26 cellular contexts compared by ENCODE assay signal in the genomic region with DNA sequence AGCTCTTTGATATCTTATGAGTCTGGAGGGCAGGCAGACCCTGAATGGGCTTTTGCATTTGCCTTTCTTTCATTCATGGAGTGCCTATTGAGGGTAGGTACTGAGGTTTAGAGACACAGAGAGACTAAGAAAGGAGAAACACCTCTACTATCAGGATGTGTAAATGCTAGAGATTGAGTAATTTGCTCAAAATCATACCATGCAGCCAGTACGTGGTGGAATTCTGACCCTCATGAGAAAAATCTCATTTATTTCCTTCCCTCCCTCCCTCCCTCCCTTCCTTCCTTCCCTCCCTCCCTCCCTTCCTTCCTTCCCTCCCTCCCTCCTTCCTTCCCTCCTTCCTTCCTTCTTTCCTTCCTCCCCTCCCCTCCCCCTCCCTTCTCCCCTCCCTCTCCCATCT. TPM values are rescaled to one million over a fixed set of nuclear protein-coding genes. Genes with fewer than 3 reads are reported as not detected.
DNase-seq lines count a peak whose midpoint lies in the region; ATAC-seq and TF ChIP-seq lines count a peak whose summit lies in the region.
"Had no signal": no experiment of that assay in that cellular context is flagged by ENCODE, and none has a peak within 500 bp of the region (broad histone marks: within the 10 kb centered on the region; RNA-seq: fewer than 3 reads in every experiment).

No MANE protein-coding gene starts in this region.

- TF ChIP-seq POLR2A in gastrocnemius medialis (IDR thresholded peaks at IDR 0.05), result no peak

- no peaks in the 10 kb centered on the region for H3K27me3 Mint-ChIP-seq in CD8-positive, alpha-beta memory T cell
- H3K27me3 Mint-ChIP-seq in T-cell (no peaks in the 10 kb centered on the region), immature natural killer cell (ENCODE audit: low read depth in 3 of 3) (peaks cover 0 to 5% (median 0%) of the 10 kb centered on the region in 3 donors)
- H3K27me3 Mint-ChIP-seq: activated naive CD4-positive, alpha-beta T cell treated with anti-CD3 and anti-CD28 coated beads, Interleukin-2, amount 50 U/mL, for 24 hours; memory B cell had no signal

- H3K4me3 ChIP-seq in CD8-positive, alpha-beta memory T cell (ENCODE audit: low read length), result no peak overlapping the region
- no peak overlapping the region for H3K4me3 ChIP-seq in gastrocnemius medialis
- H3K4me3 ChIP-seq: BLaER1 treated with 17β-estradiol and CSF1 and Interleukin-3, amounts not matched to agents 10 nM and 100 nM; coronary artery; heart right ventricle; K562 had no signal

- H3K36me3 ChIP-seq in CD8-positive, alpha-beta memory T cell (ENCODE audit: insufficient read depth, low read length), result no peaks in the 10 kb centered on the region
- H3K36me3 ChIP-seq in gastrocnemius medialis, result no peaks in the 10 kb centered on the region

- intact Hi-C loops in gastrocnemius medialis (cut with DNase I; ENCODE audit: low total_unique reads) (no loop called here), posterior vena cava (cut with DNase I) (no loop called here)

- no peaks in the 10 kb centered on the region for H3K27me3 ChIP-seq in CD8-positive, alpha-beta memory T cell (ENCODE audit: insufficient read depth, low read length, poor library complexity, severe bottlenecking)
- H3K27me3 ChIP-seq in gastrocnemius medialis, result no peaks in the 10 kb centered on the region
- H3K27me3 ChIP-seq: BLaER1 treated with 17β-estradiol and CSF1 and Interleukin-3, amounts not matched to agents 10 nM and 100 nM; heart right ventricle had no signal

- H3K27ac Mint-ChIP-seq in CD8-positive, alpha-beta memory T cell, result peak overlapping the region in 6 of 8 donors; percentile 21 to 84 (median 68)
- H3K27ac Mint-ChIP-seq in T-cell, result peak overlapping the region; percentile 81 to 85
- H3K27ac Mint-ChIP-seq in immature natural killer cell, result peak overlapping the region; percentile 89 to 96 (median 92)
- H3K27ac Mint-ChIP-seq: memory B cell had no signal

- H3K4me1 ChIP-seq in CD8-positive, alpha-beta memory T cell (ENCODE audit: insufficient read depth, low read length), result peaks cover 84% of the 10 kb centered on the region
- H3K4me1 ChIP-seq in gastrocnemius medialis, result peaks cover 59 to 69% of the 10 kb centered on the region in 2 donors

- no peak overlapping the region for H3K4me3 Mint-ChIP-seq in CD8-positive, alpha-beta memory T cell
- H3K4me3 Mint-ChIP-seq in T-cell (no peak overlapping the region), immature natural killer cell (peak overlapping the region in 1 of 5 donors; percentile 25)
- H3K4me3 Mint-ChIP-seq: activated naive CD4-positive, alpha-beta T cell treated with anti-CD3 and anti-CD28 coated beads, Interleukin-2, amount 50 U/mL, for 24 hours; memory B cell; T-helper 1 cell treated with Interleukin-12 subunit alpha and Interleukin-12 subunit beta and Interleukin-4 antibody, amounts not matched to agents 30 μg/mL and 1 μg/mL, for 36 hours had no signal

- no peak for DNase-seq in CD8-positive, alpha-beta memory T cell
- DNase-seq in T-cell (no peak), immature natural killer cell (no peak), gastrocnemius medialis (no peak), posterior vena cava (ENCODE audit: low spot score) (no peak), T1000 (lab: John Stamatoyannopoulos, UW) (no peak), DMS153 (lab: John Stamatoyannopoulos, UW) (no peak), inferior parietal cortex (ENCODE audit: extremely low spot score) (no peak)
- DNase-seq: activated CD8-positive, alpha-beta memory T cell treated with anti-CD3 and anti-CD28 coated beads for 24 hours; anterior cingulate cortex; effector memory CD4-positive, alpha-beta T cell; heart right ventricle; NCI-H1436 treated with DMSO at 0.1 percent for 48 hours; NCI-H510A; stimulated activated CD4-positive, alpha-beta T cell treated with anti-CD3 and anti-CD28 coated beads, Interleukin-2, amount 100 ng/mL, for 24 hours had no signal

- H3K4me1 Mint-ChIP-seq in CD8-positive, alpha-beta memory T cell, result peaks cover 80 to 92% (median 91%) of the 10 kb centered on the region in 3 donors
- H3K4me1 Mint-ChIP-seq in T-cell (peaks cover 77 to 88% (median 82%) of the 10 kb centered on the region in 3 donors), immature natural killer cell (peaks cover 87 to 94% of the 10 kb centered on the region in 2 donors)

- H3K36me3 Mint-ChIP-seq in CD8-positive, alpha-beta memory T cell, result peaks cover 0 to 13% (median 0%) of the 10 kb centered on the region in 3 donors
- H3K36me3 Mint-ChIP-seq in T-cell (peaks cover 10% of the 10 kb centered on the region), immature natural killer cell (peaks cover 0 to 11% (median 9%) of the 10 kb centered on the region in 3 donors)

- H3K27ac ChIP-seq in CD8-positive, alpha-beta memory T cell (ENCODE audit: low read depth, low read length), result no peak overlapping the region
- H3K27ac ChIP-seq in gastrocnemius medialis, result peak overlapping the region; percentile 85 to 92 (median 89)
- H3K27ac ChIP-seq: BLaER1 treated with 17β-estradiol and CSF1 and Interleukin-3, amounts not matched to agents 10 nM and 100 nM; RWPE1 had no signal

- CTCF ChIA-PET in CD8-positive, alpha-beta memory T cell (lab: Charles Lee), result interaction anchor here (0.6 to 9.9 kb wide), 4 partner anchors 10 to 95 kb away, joined by 3 to 91 read pairs (median 46); a partner anchor contains a TSS
- CTCF ChIA-PET in T-cell (lab: Charles Lee), result interaction anchor here (0.7 to 2.0 kb wide), 2 partner anchors 18 to 131 kb away, joined by 3 to 13 read pairs; a partner anchor contains a TSS

- no peaks in the 10 kb centered on the region for H3K9me3 ChIP-seq in CD8-positive, alpha-beta memory T cell (ENCODE audit: low read length)
- H3K9me3 ChIP-seq in gastrocnemius medialis, result no peaks in the 10 kb centered on the region
- H3K9me3 ChIP-seq: BLaER1 treated with 17β-estradiol and CSF1 and Interleukin-3, amounts not matched to agents 10 nM and 100 nM; heart right ventricle had no signal

- in situ Hi-C loops in gastrocnemius medialis (cut with MboI; ENCODE audit: low sequenced_read_pairs in 4 of 4), result no loop called here

- H3K9me3 Mint-ChIP-seq in CD8-positive, alpha-beta memory T cell, result no peaks in the 10 kb centered on the region
- H3K9me3 Mint-ChIP-seq in T-cell, result no peaks in the 10 kb centered on the region
- no peaks in the 10 kb centered on the region for H3K9me3 Mint-ChIP-seq in immature natural killer cell
- H3K9me3 Mint-ChIP-seq: activated naive CD4-positive, alpha-beta T cell treated with anti-CD3 and anti-CD28 coated beads, Interleukin-2, amount 50 U/mL, for 24 hours; memory B cell; T-helper 1 cell treated with Interleukin-12 subunit alpha and Interleukin-12 subunit beta and Interleukin-4 antibody, amounts not matched to agents 30 μg/mL and 1 μg/mL, for 36 hours had no signal

- POLR2A ChIA-PET in CD8-positive, alpha-beta memory T cell (lab: Charles Lee), result no interaction called here
- POLR2A ChIA-PET in T-cell (lab: Charles Lee), result no interaction called here

- no peak for TF ChIP-seq CTCF in gastrocnemius medialis (IDR thresholded peaks at IDR 0.05 in 4 of 5, conservative IDR thresholded peaks at IDR 0.05 in 1 of 5)

- ATAC-seq in T-cell (replicated peaks in 1 of 4), result no peak
- ATAC-seq in gastrocnemius medialis, result no peak
- ATAC-seq: activated CD4-positive, CD25-positive, alpha-beta regulatory T cell treated with anti-CD3 and anti-CD28 coated beads, Interleukin-2, amount 50 U/mL, for 24 hours; heart right ventricle; K562 had no signal

RNA-seq across cellular contexts. Expression of a gene that starts 18.4 kb away (rescaled TPM):
- 10 to 100 TPM; 91.1 to 95.9 TPM for total RNA-seq in CD8-positive, alpha-beta memory T cell
- polyA plus RNA-seq in CD8-positive, alpha-beta memory T cell, result 120 TPM
- 100 to 1,000 TPM; 111 to 144 (median 116) TPM for total RNA-seq in T-cell
- polyA plus RNA-seq in immature natural killer cell, result 100 to 1,000 TPM in 2 of 3 donors, 10 to 100 TPM in 1; 66.5 to 160 (median 119) TPM
- total RNA-seq in gastrocnemius medialis, result 10 to 100 TPM; 47.9 to 72.7 (median 70.7) TPM
- 10 to 100 TPM; 28.0 to 30.8 TPM for total RNA-seq in posterior vena cava

RNA-seq across cellular contexts. Expression of a gene that starts 43.7 kb away (rescaled TPM):
- 10 to 100 TPM; 31.3 to 32.2 TPM for total RNA-seq in CD8-positive, alpha-beta memory T cell
- polyA plus RNA-seq in CD8-positive, alpha-beta memory T cell, result 15.3 TPM
- total RNA-seq in T-cell (10 to 100 TPM; 14.5 to 19.4 (median 15.8) TPM), gastrocnemius medialis (1 to 10 TPM; 4.5 to 9.6 (median 7.1) TPM), posterior vena cava (10 to 100 TPM in 1 of 2 donors, 1 to 10 TPM in 1; 6.6 to 11.6 TPM)
- polyA plus RNA-seq in immature natural killer cell, result 10 to 100 TPM in 2 of 3 donors, 1 to 10 TPM in 1; 9.3 to 23.7 (median 16.8) TPM

RNA-seq across cellular contexts. Expression of a gene that starts 43.7 kb away (rescaled TPM):
- total RNA-seq in CD8-positive, alpha-beta memory T cell, result 10 to 100 TPM; 28.3 to 29.2 TPM
- 31.5 TPM for polyA plus RNA-seq in CD8-positive, alpha-beta memory T cell
- 10 to 100 TPM; 15.5 to 21.0 (median 17.6) TPM for total RNA-seq in T-cell
- polyA plus RNA-seq in immature natural killer cell, result 10 to 100 TPM; 45.3 to 59.4 (median 55.0) TPM
- 10 to 100 TPM in 2 of 4 donors, 1 to 10 TPM in 2; 6.2 to 16.1 (median 10.4) TPM for total RNA-seq in gastrocnemius medialis
- total RNA-seq in posterior vena cava, result 1 to 10 TPM; 5.4 to 5.8 TPM

RNA-seq across cellular contexts. Expression of a gene that starts 51.1 kb away (rescaled TPM):
- total RNA-seq in CD8-positive, alpha-beta memory T cell, result not detected
- not detected for polyA plus RNA-seq in CD8-positive, alpha-beta memory T cell
- total RNA-seq in T-cell (not detected), gastrocnemius medialis (not detected), posterior vena cava (not detected)
- not detected for polyA plus RNA-seq in immature natural killer cell
- total RNA-seq: heart right ventricle, K562, subcutaneous adipose tissue, urinary bladder had no signal
- polyA plus RNA-seq: AG04450, heart right ventricle, K562, urinary bladder had no signal
